ENCODE assay signal across 1 cellular context in the genomic region with DNA sequence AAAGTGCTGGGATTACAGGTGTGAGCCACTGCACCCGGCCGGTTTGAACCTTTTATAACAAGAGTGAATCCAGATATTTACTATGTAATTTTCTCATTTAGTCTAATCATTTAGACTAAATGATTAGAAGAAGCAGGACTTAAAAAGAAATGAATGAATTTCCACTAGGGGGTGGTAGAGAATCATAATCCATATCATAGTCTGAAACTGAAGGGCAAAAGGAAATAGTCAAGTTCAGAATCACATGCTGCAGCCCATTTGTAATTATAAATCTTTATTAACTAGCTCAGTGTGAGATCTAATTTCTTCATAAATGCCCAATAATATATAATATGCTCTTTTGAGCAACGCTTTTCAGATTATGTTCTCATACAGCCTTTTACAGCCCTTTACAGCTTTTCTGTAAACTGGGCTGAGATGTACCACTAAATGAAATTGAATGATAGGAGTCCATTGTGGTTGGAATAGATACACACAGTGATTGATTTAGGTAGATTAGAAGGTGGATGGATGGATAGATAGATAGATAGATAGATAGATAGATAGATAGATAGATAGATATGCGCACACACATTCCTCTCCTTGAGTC.
TF ChIP-seq lines count a peak whose summit lies in the region.

No MANE protein-coding gene starts in this region.

TF ChIP-seq in endothelial cell of umbilical vein, 7 proteins besides CTCF, POLR2A, EP300 and RAD21:
- no peak for TF ChIP-seq MYC (IDR thresholded peaks at IDR 0.05; ENCODE audit: low read depth, low read length)
- TF ChIP-seq, protein P1, sequence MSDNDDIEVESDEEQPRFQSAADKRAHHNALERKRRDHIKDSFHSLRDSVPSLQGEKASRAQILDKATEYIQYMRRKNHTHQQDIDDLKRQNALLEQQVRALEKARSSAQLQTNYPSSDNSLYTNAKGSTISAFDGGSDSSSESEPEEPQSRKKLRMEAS (IDR thresholded peaks at IDR 0.05; ENCODE audit: insufficient read depth, insufficient read length): no peak
- TF ChIP-seq JUN (IDR thresholded peaks at IDR 0.05; ENCODE audit: borderline replicate concordance, insufficient read depth, insufficient read length, low read depth): no peak
- no peak for TF ChIP-seq FOS (IDR thresholded peaks at IDR 0.05; ENCODE audit: borderline replicate concordance, insufficient read depth, low read length)
- TF ChIP-seq EZH2 (IDR thresholded peaks at IDR 0.05; ENCODE audit: borderline replicate concordance, low read depth, low read length, severe bottlenecking): no peak
- no peak for TF ChIP-seq GATA2 (IDR thresholded peaks at IDR 0.05; ENCODE audit: insufficient read depth, insufficient read length, low read depth, low read length)
- TF ChIP-seq POLR2AphosphoS5 (IDR thresholded peaks at IDR 0.05; ENCODE audit: insufficient read depth, low read depth, low read length): no peak
